Comparison of ENCODE assay signal across 3 cellular contexts in genomic region chr20:6162239-6162638, GRCh38.
TF ChIP-seq lines count a peak whose summit lies in the region.

No MANE protein-coding gene starts in this region.

TF ChIP-seq in liver, 16 proteins besides CTCF, POLR2A, EP300 and RAD21 (continued from another document):
- peak; percentile 64 for TF ChIP-seq REST (IDR thresholded peaks at IDR 0.05)
- no peak for TF ChIP-seq FOXA1 (IDR thresholded peaks at IDR 0.05)
- TF ChIP-seq ZBTB33 (IDR thresholded peaks at IDR 0.05): peak; percentile 58
- TF ChIP-seq TAF1 (conservative IDR thresholded peaks at IDR 0.05): no peak
- peak; percentile 86 for TF ChIP-seq HNF4G (IDR thresholded peaks at IDR 0.05)
- peak; percentile 92 for TF ChIP-seq MAX (IDR thresholded peaks at IDR 0.05)
- peak; percentile 40 for TF ChIP-seq FOXA2 (IDR thresholded peaks at IDR 0.05)
- TF ChIP-seq GABPA (IDR thresholded peaks at IDR 0.05 in 1 of 2, conservative IDR thresholded peaks at IDR 0.05 in 1 of 2): peak in 1 of 2 donors; percentile 44
- peak in 1 of 2 donors; percentile 25 for TF ChIP-seq EGR1 (IDR thresholded peaks at IDR 0.05; ENCODE audit: low read depth in 2 of 2)
- peak in 1 of 2 donors; percentile 82 for TF ChIP-seq JUND (IDR thresholded peaks at IDR 0.05)
- peak; percentile 97 to 98 for TF ChIP-seq HNF4A (conservative IDR thresholded peaks at IDR 0.05)
- TF ChIP-seq SP1 (IDR thresholded peaks at IDR 0.05): peak; percentile 56
- peak; percentile 75 to 94 for TF ChIP-seq RXRA (IDR thresholded peaks at IDR 0.05)
- no peak for TF ChIP-seq NR2F2 (IDR thresholded peaks at IDR 0.05)
- TF ChIP-seq ATF3 (IDR thresholded peaks at IDR 0.05): no peak

TF ChIP-seq in HepG2, 621 proteins besides CTCF, POLR2A, EP300 and RAD21 (continued from another document):
- TF ChIP-seq ZGPAT (CRISPR knock-in tag; IDR thresholded peaks at IDR 0.05): no peak
- no peak for TF ChIP-seq PRMT3 (CRISPR knock-in tag; IDR thresholded peaks at IDR 0.05; ENCODE audit: borderline replicate concordance, low read depth)
- TF ChIP-seq SOX5 (CRISPR knock-in tag; IDR thresholded peaks at IDR 0.05; ENCODE audit: borderline replicate concordance): no peak
- no peak for TF ChIP-seq ATF6 (CRISPR knock-in tag; conservative IDR thresholded peaks at IDR 0.05)
- no peak for TF ChIP-seq ZNF33B (CRISPR knock-in tag; IDR thresholded peaks at IDR 0.05)
- no peak for TF ChIP-seq SIX4 (CRISPR knock-in tag; IDR thresholded peaks at IDR 0.05)
- TF ChIP-seq PRPF4 (IDR thresholded peaks at IDR 0.05; ENCODE audit: low read depth, low read length, poor library complexity, severe bottlenecking): no peak
- TF ChIP-seq KAT8 (CRISPR knock-in tag; IDR thresholded peaks at IDR 0.05): no peak
- TF ChIP-seq TRAFD1 (CRISPR knock-in tag; IDR thresholded peaks at IDR 0.05; ENCODE audit: borderline replicate concordance): no peak
- TF ChIP-seq LCORL (IDR thresholded peaks at IDR 0.05): no peak
- TF ChIP-seq LCORL (CRISPR knock-in tag; IDR thresholded peaks at IDR 0.05): no peak
- no peak for TF ChIP-seq ZBTB44 (CRISPR knock-in tag; IDR thresholded peaks at IDR 0.05)
- TF ChIP-seq ERF (CRISPR knock-in tag; IDR thresholded peaks at IDR 0.05): no peak
- TF ChIP-seq NKX3-1 (CRISPR knock-in tag; IDR thresholded peaks at IDR 0.05): no peak
- no peak for TF ChIP-seq MIER3 (CRISPR knock-in tag; IDR thresholded peaks at IDR 0.05; ENCODE audit: borderline replicate concordance)

TF ChIP-seq in WTC11, 78 proteins besides CTCF, POLR2A, EP300 and RAD21 (continued from another document):
- TF ChIP-seq AFF4 (CRISPR knock-in tag; IDR thresholded peaks at IDR 0.05; ENCODE audit: borderline replicate concordance) (no peak), E2F5 (CRISPR knock-in tag; IDR thresholded peaks at IDR 0.05) (no peak), NFE2L1 (CRISPR knock-in tag; IDR thresholded peaks at IDR 0.05) (no peak), SMAD4 (CRISPR knock-in tag; IDR thresholded peaks at IDR 0.05) (no peak), ZBTB43 (CRISPR knock-in tag; IDR thresholded peaks at IDR 0.05) (no peak), PRDM15 (CRISPR knock-in tag; IDR thresholded peaks at IDR 0.05) (no peak), CREB1 (CRISPR knock-in tag; IDR thresholded peaks at IDR 0.05) (no peak), ATF2 (CRISPR knock-in tag; IDR thresholded peaks at IDR 0.05; ENCODE audit: borderline replicate concordance, low read depth) (no peak), GTF2I (CRISPR knock-in tag; conservative IDR thresholded peaks at IDR 0.05) (no peak), ZNF532 (CRISPR knock-in tag; IDR thresholded peaks at IDR 0.05; ENCODE audit: borderline replicate concordance) (no peak), ZNF416 (CRISPR knock-in tag; IDR thresholded peaks at IDR 0.05) (no peak)
TF ChIP-seq in WTC11: peak in this region for 0.
